2 cellular contexts compared by ENCODE assay signal in genomic region chr6:107666084-107666981, GRCh38.
TF ChIP-seq lines count a peak whose summit lies in the region.

No MANE protein-coding gene starts in this region.

TF ChIP-seq in HepG2, 621 proteins besides CTCF, POLR2A, EP300 and RAD21 (continued from another document and continues in another):
- TF ChIP-seq ZNF335 (CRISPR knock-in tag; IDR thresholded peaks at IDR 0.05) (no peak), ZNF282 (IDR thresholded peaks at IDR 0.05; ENCODE audit: partially characterized antibody) (no peak), HHEX (CRISPR knock-in tag; IDR thresholded peaks at IDR 0.05) (no peak), RFX5 (IDR thresholded peaks at IDR 0.05; ENCODE audit: low read depth, low read length) (peak; percentile 49; the same call in 1 of the 2 replicates), NFIB (CRISPR knock-in tag; IDR thresholded peaks at IDR 0.05; ENCODE audit: borderline replicate concordance) (no peak), KLF12 (CRISPR knock-in tag; IDR thresholded peaks at IDR 0.05; ENCODE audit: borderline replicate concordance) (no peak), ZNF337 (CRISPR knock-in tag; IDR thresholded peaks at IDR 0.05; ENCODE audit: borderline replicate concordance, low read depth) (no peak), NCOA2 (CRISPR knock-in tag; IDR thresholded peaks at IDR 0.05) (peak; percentile 46; the same call in 1 of the 2 replicates), ZNF878 (CRISPR knock-in tag; IDR thresholded peaks at IDR 0.05) (no peak), ZNF678 (CRISPR knock-in tag; IDR thresholded peaks at IDR 0.05) (no peak), ZNF777 (CRISPR knock-in tag; IDR thresholded peaks at IDR 0.05) (no peak), EEA1 (CRISPR knock-in tag; IDR thresholded peaks at IDR 0.05; ENCODE audit: borderline replicate concordance) (no peak), MXI1 (IDR thresholded peaks at IDR 0.05; ENCODE audit: borderline replicate concordance, low read depth, low read length) (no peak), ZSCAN25 (CRISPR knock-in tag; IDR thresholded peaks at IDR 0.05) (no peak), SIX4 (CRISPR knock-in tag; IDR thresholded peaks at IDR 0.05) (peak; percentile 98), THAP8 (CRISPR knock-in tag; IDR thresholded peaks at IDR 0.05; ENCODE audit: borderline replicate concordance) (no peak), MIER3 (CRISPR knock-in tag; IDR thresholded peaks at IDR 0.05; ENCODE audit: borderline replicate concordance) (no peak), ZNF263 (CRISPR knock-in tag; IDR thresholded peaks at IDR 0.05) (no peak), ZNF101 (CRISPR knock-in tag; IDR thresholded peaks at IDR 0.05; ENCODE audit: borderline replicate concordance, low read depth) (no peak), ZNF619 (CRISPR knock-in tag; IDR thresholded peaks at IDR 0.05) (no peak), ATM (IDR thresholded peaks at IDR 0.05; ENCODE audit: borderline replicate concordance) (no peak), NFRKB (IDR thresholded peaks at IDR 0.05) (no peak), KDM5B (CRISPR knock-in tag; IDR thresholded peaks at IDR 0.05; ENCODE audit: borderline replicate concordance) (no peak), GTF2F1 (IDR thresholded peaks at IDR 0.05; ENCODE audit: low read length) (no peak), MNT (IDR thresholded peaks at IDR 0.05) (no peak), FOXC1 (CRISPR knock-in tag; IDR thresholded peaks at IDR 0.05; ENCODE audit: borderline replicate concordance) (no peak), ZNF317 (CRISPR knock-in tag; IDR thresholded peaks at IDR 0.05) (no peak), ZNF121 (CRISPR knock-in tag; IDR thresholded peaks at IDR 0.05) (no peak), THYN1 (CRISPR knock-in tag; IDR thresholded peaks at IDR 0.05; ENCODE audit: borderline replicate concordance, low read depth) (0 out of 2 replicates have a peak, but pooled peaks have one; percentile 23), RBFOX2 (IDR thresholded peaks at IDR 0.05; ENCODE audit: low read depth, low read length) (no peak), ZNF567 (CRISPR knock-in tag; IDR thresholded peaks at IDR 0.05; ENCODE audit: borderline replicate concordance) (no peak)
- TF ChIP-seq, protein P1, sequence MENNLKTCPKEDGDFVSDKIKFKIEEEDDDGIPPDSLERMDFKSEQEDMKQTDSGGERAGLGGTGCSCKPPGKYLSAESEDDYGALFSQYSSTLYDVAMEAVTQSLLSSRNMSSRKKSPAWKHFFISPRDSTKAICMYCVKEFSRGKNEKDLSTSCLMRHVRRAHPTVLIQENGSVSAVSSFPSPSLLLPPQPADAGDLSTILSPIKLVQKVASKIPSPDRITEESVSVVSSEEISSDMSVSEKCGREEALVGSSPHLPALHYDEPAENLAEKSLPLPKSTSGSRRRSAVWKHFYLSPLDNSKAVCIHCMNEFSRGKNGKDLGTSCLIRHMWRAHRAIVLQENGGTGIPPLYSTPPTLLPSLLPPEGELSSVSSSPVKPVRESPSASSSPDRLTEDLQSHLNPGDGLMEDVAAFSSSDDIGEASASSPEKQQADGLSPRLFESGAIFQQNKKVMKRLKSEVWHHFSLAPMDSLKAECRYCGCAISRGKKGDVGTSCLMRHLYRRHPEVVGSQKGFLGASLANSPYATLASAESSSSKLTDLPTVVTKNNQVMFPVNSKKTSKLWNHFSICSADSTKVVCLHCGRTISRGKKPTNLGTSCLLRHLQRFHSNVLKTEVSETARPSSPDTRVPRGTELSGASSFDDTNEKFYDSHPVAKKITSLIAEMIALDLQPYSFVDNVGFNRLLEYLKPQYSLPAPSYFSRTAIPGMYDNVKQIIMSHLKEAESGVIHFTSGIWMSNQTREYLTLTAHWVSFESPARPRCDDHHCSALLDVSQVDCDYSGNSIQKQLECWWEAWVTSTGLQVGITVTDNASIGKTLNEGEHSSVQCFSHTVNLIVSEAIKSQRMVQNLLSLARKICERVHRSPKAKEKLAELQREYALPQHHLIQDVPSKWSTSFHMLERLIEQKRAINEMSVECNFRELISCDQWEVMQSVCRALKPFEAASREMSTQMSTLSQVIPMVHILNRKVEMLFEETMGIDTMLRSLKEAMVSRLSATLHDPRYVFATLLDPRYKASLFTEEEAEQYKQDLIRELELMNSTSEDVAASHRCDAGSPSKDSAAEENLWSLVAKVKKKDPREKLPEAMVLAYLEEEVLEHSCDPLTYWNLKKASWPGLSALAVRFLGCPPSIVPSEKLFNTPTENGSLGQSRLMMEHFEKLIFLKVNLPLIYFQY (CRISPR knock-in tag; IDR thresholded peaks at IDR 0.05; ENCODE audit: borderline replicate concordance): no peak
- TF ChIP-seq, protein P2, sequence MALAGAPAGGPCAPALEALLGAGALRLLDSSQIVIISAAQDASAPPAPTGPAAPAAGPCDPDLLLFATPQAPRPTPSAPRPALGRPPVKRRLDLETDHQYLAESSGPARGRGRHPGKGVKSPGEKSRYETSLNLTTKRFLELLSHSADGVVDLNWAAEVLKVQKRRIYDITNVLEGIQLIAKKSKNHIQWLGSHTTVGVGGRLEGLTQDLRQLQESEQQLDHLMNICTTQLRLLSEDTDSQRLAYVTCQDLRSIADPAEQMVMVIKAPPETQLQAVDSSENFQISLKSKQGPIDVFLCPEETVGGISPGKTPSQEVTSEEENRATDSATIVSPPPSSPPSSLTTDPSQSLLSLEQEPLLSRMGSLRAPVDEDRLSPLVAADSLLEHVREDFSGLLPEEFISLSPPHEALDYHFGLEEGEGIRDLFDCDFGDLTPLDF (CRISPR knock-in tag; IDR thresholded peaks at IDR 0.05): no peak

TF ChIP-seq in SK-N-SH treated with all-trans-retinoic acid at 6 μM for 48 hours, 23 proteins besides CTCF, POLR2A, EP300 and RAD21 (continued from another document):
- TF ChIP-seq ARNTL (CRISPR knock-in tag; IDR thresholded peaks at IDR 0.05; ENCODE audit: borderline replicate concordance, low read depth) (no peak), ESRRG (CRISPR knock-in tag; IDR thresholded peaks at IDR 0.05) (no peak), PPARA (CRISPR knock-in tag; IDR thresholded peaks at IDR 0.05; ENCODE audit: borderline replicate concordance) (no peak), ZFP3 (CRISPR knock-in tag; IDR thresholded peaks at IDR 0.05) (no peak), TOX (CRISPR knock-in tag; IDR thresholded peaks at IDR 0.05; ENCODE audit: borderline replicate concordance) (no peak), OSR1 (CRISPR knock-in tag; IDR thresholded peaks at IDR 0.05) (no peak), RARB (CRISPR knock-in tag; IDR thresholded peaks at IDR 0.05) (no peak), ZNF565 (CRISPR knock-in tag; conservative IDR thresholded peaks at IDR 0.05; ENCODE audit: low read depth) (no peak)
- TF ChIP-seq, protein P3, sequence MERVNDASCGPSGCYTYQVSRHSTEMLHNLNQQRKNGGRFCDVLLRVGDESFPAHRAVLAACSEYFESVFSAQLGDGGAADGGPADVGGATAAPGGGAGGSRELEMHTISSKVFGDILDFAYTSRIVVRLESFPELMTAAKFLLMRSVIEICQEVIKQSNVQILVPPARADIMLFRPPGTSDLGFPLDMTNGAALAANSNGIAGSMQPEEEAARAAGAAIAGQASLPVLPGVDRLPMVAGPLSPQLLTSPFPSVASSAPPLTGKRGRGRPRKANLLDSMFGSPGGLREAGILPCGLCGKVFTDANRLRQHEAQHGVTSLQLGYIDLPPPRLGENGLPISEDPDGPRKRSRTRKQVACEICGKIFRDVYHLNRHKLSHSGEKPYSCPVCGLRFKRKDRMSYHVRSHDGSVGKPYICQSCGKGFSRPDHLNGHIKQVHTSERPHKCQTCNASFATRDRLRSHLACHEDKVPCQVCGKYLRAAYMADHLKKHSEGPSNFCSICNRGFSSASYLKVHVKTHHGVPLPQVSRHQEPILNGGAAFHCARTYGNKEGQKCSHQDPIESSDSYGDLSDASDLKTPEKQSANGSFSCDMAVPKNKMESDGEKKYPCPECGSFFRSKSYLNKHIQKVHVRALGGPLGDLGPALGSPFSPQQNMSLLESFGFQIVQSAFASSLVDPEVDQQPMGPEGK (CRISPR knock-in tag; IDR thresholded peaks at IDR 0.05; ENCODE audit: borderline replicate concordance): no peak
- TF ChIP-seq, protein P4, sequence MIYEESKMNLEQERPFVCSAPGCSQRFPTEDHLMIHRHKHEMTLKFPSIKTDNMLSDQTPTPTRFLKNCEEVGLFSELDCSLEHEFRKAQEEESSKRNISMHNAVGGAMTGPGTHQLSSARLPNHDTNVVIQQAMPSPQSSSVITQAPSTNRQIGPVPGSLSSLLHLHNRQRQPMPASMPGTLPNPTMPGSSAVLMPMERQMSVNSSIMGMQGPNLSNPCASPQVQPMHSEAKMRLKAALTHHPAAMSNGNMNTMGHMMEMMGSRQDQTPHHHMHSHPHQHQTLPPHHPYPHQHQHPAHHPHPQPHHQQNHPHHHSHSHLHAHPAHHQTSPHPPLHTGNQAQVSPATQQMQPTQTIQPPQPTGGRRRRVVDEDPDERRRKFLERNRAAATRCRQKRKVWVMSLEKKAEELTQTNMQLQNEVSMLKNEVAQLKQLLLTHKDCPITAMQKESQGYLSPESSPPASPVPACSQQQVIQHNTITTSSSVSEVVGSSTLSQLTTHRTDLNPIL (CRISPR knock-in tag; IDR thresholded peaks at IDR 0.05; ENCODE audit: low read depth): no peak
